In genomic region chr22:21952586-21953571, GRCh38 we compare ENCODE assay signal across 8 cellular contexts. TPM values are rescaled to one million over a fixed set of nuclear protein-coding genes. Genes with fewer than 3 reads are reported as not detected.
DNase-seq lines count a peak whose midpoint lies in the region; ATAC-seq and TF ChIP-seq lines count a peak whose summit lies in the region.

Gene PPM1F, minus strand, starts transcription at chr22:21952848. Its CDS starts 6,800 bp downstream, at chr22:21946048.

- no peaks in the 10 kb centered on the region for H3K9me3 ChIP-seq in Caco-2

- peaks cover 5% of the 10 kb centered on the region; the same call in 1 of the 2 replicates for H3K4me1 ChIP-seq in Caco-2

- H3K9me3 Mint-ChIP-seq in Caco-2 (ENCODE audit: unreplicated experiment) = no peaks in the 10 kb centered on the region

- H3K36me3 ChIP-seq in Caco-2 (ENCODE audit: control insufficient read depth, insufficient read depth, low read length) = no peaks in the 10 kb centered on the region

- H3K4me1 Mint-ChIP-seq in Caco-2 (ENCODE audit: low read depth, unreplicated experiment) = peaks cover 2% of the 10 kb centered on the region

- H3K4me3 ChIP-seq in Caco-2 (ENCODE audit: low read depth, low read length) (peak within 1 kb of the TSS; percentile 97), LNCaP clone FGC (ENCODE audit: low read depth, low read length) (peak within 1 kb of the TSS; percentile 76)

- intact Hi-C loops in Caco-2 (cut with micrococcal nuclease; ENCODE audit: unreplicated experiment) = loop anchor here (2.0 kb wide), 2 partner anchors 14 to 240 kb away; no protein-coding TSS in a partner anchor

- H3K36me3 Mint-ChIP-seq in Caco-2 (ENCODE audit: insufficient read depth, unreplicated experiment) = peaks cover 6% of the 10 kb centered on the region

- TF ChIP-seq CTCF in Caco-2 (IDR thresholded peaks at IDR 0.05; ENCODE audit: insufficient read depth in 1 of 2, low read depth in 1 of 2, low read length in 1 of 2, severe bottlenecking in 1 of 2, unreplicated experiment in 1 of 2) = peak; percentile 76 to 87
- peak; percentile 92 for TF ChIP-seq CTCF in LNCaP clone FGC (IDR thresholded peaks at IDR 0.05; ENCODE audit: control insufficient read depth, extremely low read depth, insufficient read depth)
- TF ChIP-seq CTCF in omental fat pad (IDR thresholded peaks at IDR 0.05) = peak in 2 of 3 donors; percentile 83 to 94

- DNase-seq in Caco-2 (peak; percentile 72 to 92), LNCaP clone FGC (ENCODE audit: low read depth) (no peak), globus pallidus (ENCODE audit: low spot score) (peak; percentile 77), omental fat pad (ENCODE audit: low spot score) (peak; percentile 61), superior temporal gyrus (ENCODE audit: extremely low spot score) (peak; percentile 83)
- peak; percentile 89 for DNase-seq in activated naive CD4-positive, alpha-beta T cell treated with anti-CD3 and anti-CD28 coated beads, Interleukin-2, amount 50 U/mL, for 16 hours

- peak within 1 kb of the TSS; percentile 39 for H3K27ac Mint-ChIP-seq in Caco-2 (ENCODE audit: unreplicated experiment)

- CTCF ChIA-PET in Caco-2 (lab: Charles Lee) = interaction anchor here (1.1 to 2.4 kb wide), 6 partner anchors 14 to 239 kb away, joined by 3 to 18 read pairs (median 5); partner anchors contain the start of genes TOP3B and YPEL1

- peak; percentile 70 for ATAC-seq in GM21515 (IDR thresholded peaks at IDR 0.05; ENCODE audit: unreplicated experiment)
- ATAC-seq in SK-N-SH treated with all-trans-retinoic acid at 6 μM for 48 hours = peak; percentile 75
- peak; percentile 89 for ATAC-seq in omental fat pad (ENCODE audit: low FRiP score)

- POLR2A ChIA-PET in Caco-2 (lab: Charles Lee) = interaction anchor here (0.6 kb wide), 1 partner anchor 1798 kb away, joined by 4 read pairs; the partner anchor contains the start of gene ZNF70

- H3K4me3 Mint-ChIP-seq in Caco-2 (ENCODE audit: unreplicated experiment) = peak within 1 kb of the TSS; percentile 79

- no peaks in the 10 kb centered on the region for H3K27me3 Mint-ChIP-seq in Caco-2 (ENCODE audit: insufficient read depth, unreplicated experiment)

- H3K27me3 ChIP-seq in Caco-2 (replicated peaks; ENCODE audit: control insufficient read depth, insufficient read depth, low read length) = no peaks in the 10 kb centered on the region

- BruUV-seq in Caco-2 (replicated peaks; lab: Mats Ljungman, UMichigan) = no TSS peak

TF ChIP-seq in SK-N-SH treated with all-trans-retinoic acid at 6 μM for 48 hours, 23 proteins besides CTCF, POLR2A, EP300 and RAD21:
- TF ChIP-seq BACH2 (CRISPR knock-in tag; IDR thresholded peaks at IDR 0.05; ENCODE audit: borderline replicate concordance) (no peak), ZNF70 (CRISPR knock-in tag; IDR thresholded peaks at IDR 0.05) (no peak), CSDC2 (CRISPR knock-in tag; IDR thresholded peaks at IDR 0.05) (no peak), ZFP30 (CRISPR knock-in tag; IDR thresholded peaks at IDR 0.05) (no peak), RARB (CRISPR knock-in tag; IDR thresholded peaks at IDR 0.05) (no peak)

RNA-seq across cellular contexts. Expression of gene PPM1F, which starts in this region (rescaled TPM):
- total RNA-seq in Caco-2 (2022) (18.9 and 25.8 TPM in 2 replicates), omental fat pad (10 to 100 TPM; 22.9 to 67.3 (median 32.4) TPM)
